In genomic region chr9:99782349-99782748, GRCh38 we compare ENCODE assay signal across 2 cellular contexts. TPM values are rescaled to one million over a fixed set of nuclear protein-coding genes. Genes with fewer than 3 reads are reported as not detected.
"Had no signal": no experiment of that assay in that cellular context is flagged by ENCODE, and none has a peak within 500 bp of the region (broad histone marks: within the 10 kb centered on the region; RNA-seq: fewer than 3 reads in every experiment).

No MANE protein-coding gene starts in this region.

RNA-seq across cellular contexts. Expression of gene NR4A3, which starts 39.3 kb away (rescaled TPM):
- total RNA-seq: dermis blood vessel endothelial cell, epithelial cell of proximal tubule had no signal
